16 cellular contexts compared by ENCODE assay signal in the genomic region with DNA sequence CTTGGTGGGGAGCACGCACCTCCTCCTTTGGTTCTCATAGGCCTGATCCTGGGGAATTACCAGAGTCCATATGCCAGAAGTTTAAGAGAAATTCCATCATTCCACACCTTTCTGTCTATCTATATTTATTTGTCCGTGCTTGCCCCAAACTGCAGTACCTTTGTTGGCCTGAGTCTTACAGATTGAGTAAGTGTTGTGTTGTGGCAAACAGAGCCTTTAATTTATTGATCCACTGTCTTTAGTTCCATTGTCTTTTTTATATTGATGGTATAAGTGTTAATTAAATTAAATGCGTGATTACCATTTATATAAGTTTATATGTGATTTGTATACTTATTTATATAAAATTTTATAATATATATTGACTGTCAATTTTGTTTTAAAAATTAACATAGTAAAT. TPM values are rescaled to one million over a fixed set of nuclear protein-coding genes. Genes with fewer than 3 reads are reported as not detected.
DNase-seq lines count a peak whose midpoint lies in the region; ATAC-seq, FAIRE-seq and TF ChIP-seq lines count a peak whose summit lies in the region.
"Had no signal": no experiment of that assay in that cellular context is flagged by ENCODE, and none has a peak within 500 bp of the region (broad histone marks: within the 10 kb centered on the region; RNA-seq: fewer than 3 reads in every experiment).

No MANE protein-coding gene starts in this region.

- H3K4me3 ChIP-seq in RWPE2 (ENCODE audit: severe bottlenecking), result no peak overlapping the region
- no peak overlapping the region for H3K4me3 ChIP-seq in foreskin fibroblast (ENCODE audit: low read depth in 1 of 2, low read length in 2 of 2)
- peak overlapping the region; percentile 56 for H3K4me3 ChIP-seq in thoracic aorta
- H3K4me3 ChIP-seq in SJCRH30, result no peak overlapping the region
- H3K4me3 ChIP-seq: tibial nerve had no signal

- no peaks in the 10 kb centered on the region for H3K4me1 ChIP-seq in RWPE2 (ENCODE audit: insufficient read depth, poor library complexity, severe bottlenecking)
- H3K4me1 ChIP-seq in thoracic aorta (ENCODE audit: control insufficient read depth in 1 of 2, low read depth in 2 of 2), result peaks cover 4 to 34% of the 10 kb centered on the region in 2 donors
- H3K4me1 ChIP-seq in SJCRH30, result no peaks in the 10 kb centered on the region

- TF ChIP-seq CTCF in RWPE2 (IDR thresholded peaks at IDR 0.05; ENCODE audit: poor library complexity, severe bottlenecking) (no peak), foreskin fibroblast (IDR thresholded peaks at IDR 0.05; ENCODE audit: low read depth, low read length) (peak; percentile 5), thoracic aorta (IDR thresholded peaks at IDR 0.05) (peak; percentile 45)

- DNase-seq in SIG-M5 treated with dmso at 0.1 percent for 504 hours (lab: John Stamatoyannopoulos, UW; ENCODE audit: unreplicated experiment) (peak; percentile 11), SIG-M5 (lab: John Stamatoyannopoulos, UW) (no peak), RWPE2 (ENCODE audit: low spot score) (no peak), foreskin fibroblast (no peak), thoracic aorta (ENCODE audit: low spot score) (no peak), SJCRH30 (no peak), frontal cortex (ENCODE audit: low spot score in 2 of 2) (no peak), NCI-H1105 (lab: John Stamatoyannopoulos, UW) (no peak)
- DNase-seq: activated CD4-positive, alpha-beta T cell treated with anti-CD3 and anti-CD28 coated beads, Interleukin-2, amount 50 U/mL, for 4 hours; activated naive CD4-positive, alpha-beta T cell; EL; naive thymus-derived CD8-positive, alpha-beta T cell; NCI-H1105 treated with DMSO at 0.1 percent for 48 hours; NCI-H526 treated with DMSO at 0.1 percent for 48 hours had no signal

- H3K36me3 ChIP-seq in RWPE2 (ENCODE audit: low read depth) (no peaks in the 10 kb centered on the region), thoracic aorta (no peaks in the 10 kb centered on the region), SJCRH30 (no peaks in the 10 kb centered on the region)
- H3K36me3 ChIP-seq: tibial nerve had no signal

- no peak for FAIRE-seq in frontal cortex (lab: Jason Lieb, UNC)
- FAIRE-seq: islet of Langerhans had no signal

- H3K9me3 ChIP-seq in RWPE2 (ENCODE audit: severe bottlenecking) (no peaks in the 10 kb centered on the region), thoracic aorta (no peaks in the 10 kb centered on the region), SJCRH30 (replicated peaks) (no peaks in the 10 kb centered on the region; the same call in 1 of the 2 replicates)
- H3K9me3 ChIP-seq: tibial nerve had no signal

- H3K27me3 ChIP-seq in RWPE2 (ENCODE audit: insufficient read depth, poor library complexity, severe bottlenecking) (no peaks in the 10 kb centered on the region), thoracic aorta (replicated peaks; ENCODE audit: insufficient read depth) (no peaks in the 10 kb centered on the region), SJCRH30 (no peaks in the 10 kb centered on the region)
- H3K27me3 ChIP-seq: tibial nerve had no signal

- peak; percentile 51; the same call in 2 of the 3 replicates for ATAC-seq in RWPE2 (ENCODE audit: low read depth)
- no peak for ATAC-seq in thoracic aorta (ENCODE audit: insufficient number of reproducible peaks, low FRiP score, low read depth)
- ATAC-seq: naive thymus-derived CD8-positive, alpha-beta T cell had no signal

- no peak overlapping the region for H3K27ac ChIP-seq in RWPE2 (ENCODE audit: poor library complexity, severe bottlenecking)
- H3K27ac ChIP-seq in thoracic aorta, result peak overlapping the region; percentile 60 to 95
- no peak overlapping the region for H3K27ac ChIP-seq in SJCRH30
- H3K27ac ChIP-seq: tibial nerve had no signal

RNA-seq across cellular contexts. Expression of a gene that starts 4.9 kb away (rescaled TPM):
- total RNA-seq in thoracic aorta, result 10 to 100 TPM; 14.6 to 24.9 TPM
- 8.3 and 9.6 TPM in 2 replicates for total RNA-seq in SJCRH30 (2014; rRNA removed; shearing (Covaris generic))
- total RNA-seq in frontal cortex, result 1.6 TPM

RNA-seq across cellular contexts. Expression of a gene that starts 11.1 kb away (rescaled TPM):
- total RNA-seq in thoracic aorta (1 to 10 TPM; 1.2 to 3.2 TPM), frontal cortex (under 0.01 TPM)
- total RNA-seq in SJCRH30 (2014; rRNA removed; shearing (Covaris generic)), result not detected in 2 replicates

Comparison
In these comparisons a context has a peak if more than half of its experiments do, and no peak if none do; other contexts are left out.
1. H3K27ac ChIP-seq: peak in thoracic aorta (2 of 2); none in RWPE2 (single experiment) and SJCRH30 (single experiment).